Comparison of ENCODE assay signal across 8 cellular contexts in genomic region chr9:3525088-3525835, GRCh38. TPM values are rescaled to one million over a fixed set of nuclear protein-coding genes. Genes with fewer than 3 reads are reported as not detected.
DNase-seq lines count a peak whose midpoint lies in the region; ATAC-seq and TF ChIP-seq lines count a peak whose summit lies in the region.

No MANE protein-coding gene starts in this region.

- ATAC-seq in mucosa of descending colon = peak; percentile 3
- no peak for ATAC-seq in GM18870 (IDR thresholded peaks at IDR 0.05; ENCODE audit: unreplicated experiment)

- DNase-seq in activated CD8-positive, alpha-beta memory T cell treated with anti-CD3 and anti-CD28 coated beads for 24 hours = peak; percentile 83
- no peak for DNase-seq in activated CD8-positive, alpha-beta memory T cell treated with anti-CD3 and anti-CD28 coated beads, Interleukin-2, amount 50 U/mL, for 4 hours
- peak; percentile 23 for DNase-seq in RKO (ENCODE audit: low spot score)
- DNase-seq in mucosa of descending colon = peak in 2 of 3 donors; percentile 71 to 74
- no peak for DNase-seq in vagina (ENCODE audit: extremely low spot score in 2 of 2)
- no peak for DNase-seq in GM19240 (ENCODE audit: insufficient read length, low spot score)

- TF ChIP-seq CTCF in mucosa of descending colon (IDR thresholded peaks at IDR 0.05) (no peak), vagina (IDR thresholded peaks at IDR 0.05) (no peak)

- intact Hi-C loops in mucosa of descending colon (cut with DNase I, micrococcal nuclease) = no loop called here
- intact Hi-C loops in vagina (cut with DNase I) = no loop called here

- WGBS in ectodermal cell, 2 experiments = 0% methylated on average over 36 to 43 of the region's 43 CpGs

- H3K4me1 ChIP-seq in ectodermal cell (ENCODE audit: control insufficient read depth, insufficient read depth, low read length) (peaks cover 2% of the 10 kb centered on the region), mucosa of descending colon (ENCODE audit: low read depth) (peaks cover 4% of the 10 kb centered on the region), vagina (peaks cover 26% of the 10 kb centered on the region)

- H3K36me3 ChIP-seq in ectodermal cell (ENCODE audit: control insufficient read depth, insufficient read depth, low read length) (no peaks in the 10 kb centered on the region), mucosa of descending colon (ENCODE audit: low read depth) (no peaks in the 10 kb centered on the region), vagina (no peaks in the 10 kb centered on the region)

- H3K27me3 ChIP-seq in ectodermal cell (ENCODE audit: control insufficient read depth, insufficient read depth, low read length, poor library complexity, severe bottlenecking) (no peaks in the 10 kb centered on the region), vagina (no peaks in the 10 kb centered on the region)

- H3K9me3 ChIP-seq in ectodermal cell (ENCODE audit: control insufficient read depth, low read length) = no peaks in the 10 kb centered on the region
- H3K9me3 ChIP-seq in mucosa of descending colon = no peaks in the 10 kb centered on the region
- H3K9me3 ChIP-seq in vagina = no peaks in the 10 kb centered on the region

- peak overlapping the region; percentile 97 for H3K27ac ChIP-seq in ectodermal cell (ENCODE audit: insufficient read depth, low read depth, low read length, poor library complexity, severe bottlenecking)
- peak overlapping the region; percentile 100 for H3K27ac ChIP-seq in vagina

- H3K4me3 ChIP-seq in ectodermal cell (ENCODE audit: insufficient read depth, low read depth, low read length) (peak overlapping the region; percentile 87), mucosa of descending colon (peak overlapping the region; percentile 71), vagina (peak overlapping the region; percentile 66 to 89)

- TF ChIP-seq POLR2A in vagina (IDR thresholded peaks at IDR 0.05) = no peak

RNA-seq across cellular contexts. Expression of gene RFX3, which starts 0.5 kb away (rescaled TPM):
- polyA plus RNA-seq in ectodermal cell (2013, experiment 1 of 4) = 26.3 TPM
- 28.5 TPM for polyA plus RNA-seq in ectodermal cell (2013, experiment 2 of 4)
- 20.8 TPM for polyA plus RNA-seq in ectodermal cell (2013, experiment 3 of 4)
- polyA plus RNA-seq in ectodermal cell (2013, experiment 4 of 4) = 23.6 TPM
- total RNA-seq in mucosa of descending colon (10 to 100 TPM; 12.0 to 13.3 (median 12.3) TPM), vagina (11.8 TPM)

Comparison
In these comparisons a context has a peak if more than half of its experiments do, and no peak if none do; other contexts are left out.
1. DNase-seq: peak in activated CD8-positive, alpha-beta memory T cell treated with anti-CD3 and anti-CD28 coated beads for 24 hours (single experiment), RKO (single experiment) and mucosa of descending colon (2 of 3); none in activated CD8-positive, alpha-beta memory T cell treated with anti-CD3 and anti-CD28 coated beads, Interleukin-2, amount 50 U/mL, for 4 hours (single experiment), vagina (0 of 2) and GM19240 (single experiment).
2. Peak in every context shown above with its lines, with median percentiles within 50 percentile points of each other: H3K4me3 ChIP-seq.